8 cellular contexts compared by ENCODE assay signal in the genomic region with DNA sequence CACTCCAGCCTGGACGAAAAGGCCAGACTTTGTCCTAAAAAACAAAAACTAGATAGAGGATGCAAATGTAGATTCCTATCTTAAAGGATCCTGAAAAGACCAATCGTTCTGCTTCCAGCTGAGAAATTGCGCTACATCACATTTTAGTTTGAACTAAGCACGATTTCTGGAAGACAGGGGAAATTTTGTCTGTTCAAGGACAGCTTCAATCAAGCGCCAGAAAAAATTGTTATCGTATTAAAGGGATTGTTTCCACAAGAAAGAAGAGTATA. TPM values are rescaled to one million over a fixed set of nuclear protein-coding genes. Genes with fewer than 3 reads are reported as not detected.
A peak's percentile ranks its signal among the peaks of the same experiment; 100 is the strongest.
DNase-seq lines count a peak whose midpoint lies in the region; ATAC-seq and TF ChIP-seq lines count a peak whose summit lies in the region.

No MANE protein-coding gene starts in this region.

- DNase-seq in activated CD4-positive, alpha-beta T cell treated with anti-CD3 and anti-CD28 coated beads, Interleukin-2, amount 10 ng/mL, durations not matched to agents 24 days and 14 days = no peak
- no peak for DNase-seq in activated CD4-positive, alpha-beta T cell treated with anti-CD3 and anti-CD28 coated beads, Interleukin-2, amount 50 U/mL, for 4 hours
- DNase-seq in ascending aorta (ENCODE audit: low spot score in 2 of 2) (no peak), kidney epithelial cell (ENCODE audit: low read depth) (no peak), HK-2 (ENCODE audit: unreplicated experiment) (no peak)

- peaks cover 11% of the 10 kb centered on the region for H3K36me3 Mint-ChIP-seq in activated CD4-positive, alpha-beta T cell treated with anti-CD3 and anti-CD28 coated beads, Interleukin-2, amount 10 ng/mL, durations not matched to agents 24 days and 14 days (ENCODE audit: low read depth)

- peaks cover 27% of the 10 kb centered on the region for H3K4me1 Mint-ChIP-seq in activated CD4-positive, alpha-beta T cell treated with anti-CD3 and anti-CD28 coated beads, Interleukin-2, amount 10 ng/mL, durations not matched to agents 24 days and 14 days

- no peaks in the 10 kb centered on the region for H3K9me3 Mint-ChIP-seq in activated CD4-positive, alpha-beta T cell treated with anti-CD3 and anti-CD28 coated beads, Interleukin-2, amount 10 ng/mL, durations not matched to agents 24 days and 14 days

- no peak for TF ChIP-seq CTCF in ascending aorta (IDR thresholded peaks at IDR 0.05)
- no peak for TF ChIP-seq CTCF in kidney epithelial cell (IDR thresholded peaks at IDR 0.05; ENCODE audit: insufficient read depth, low read length, poor library complexity, severe bottlenecking)

- H3K4me1 ChIP-seq in ascending aorta = peaks cover 0 to 11% of the 10 kb centered on the region in 2 donors

- peaks cover 0 to 4% of the 10 kb centered on the region in 2 donors for H3K9me3 ChIP-seq in ascending aorta

- H3K27ac Mint-ChIP-seq in activated CD4-positive, alpha-beta T cell treated with anti-CD3 and anti-CD28 coated beads, Interleukin-2, amount 10 ng/mL, durations not matched to agents 24 days and 14 days = no peak overlapping the region

- H3K4me3 ChIP-seq in ascending aorta (peak overlapping the region; percentile 69), kidney epithelial cell (ENCODE audit: low read depth, low read length) (peak overlapping the region; percentile 58)

- H3K4me3 Mint-ChIP-seq in activated CD4-positive, alpha-beta T cell treated with anti-CD3 and anti-CD28 coated beads, Interleukin-2, amount 10 ng/mL, durations not matched to agents 24 days and 14 days = peak overlapping the region; percentile 93

- H3K27me3 ChIP-seq in ascending aorta (no peaks in the 10 kb centered on the region), kidney epithelial cell (ENCODE audit: control insufficient read depth, insufficient read depth, low read length) (no peaks in the 10 kb centered on the region)

- H3K27ac ChIP-seq in ascending aorta (peak overlapping the region; percentile 86 to 89), temporal lobe (ENCODE audit: low read depth, low read length) (peak overlapping the region; percentile 84)

- peaks cover 8% of the 10 kb centered on the region for H3K27me3 Mint-ChIP-seq in activated CD4-positive, alpha-beta T cell treated with anti-CD3 and anti-CD28 coated beads, Interleukin-2, amount 10 ng/mL, durations not matched to agents 24 days and 14 days

- ATAC-seq in GM19452 (IDR thresholded peaks at IDR 0.05; ENCODE audit: unreplicated experiment) (no peak), HG03108 (IDR thresholded peaks at IDR 0.05; ENCODE audit: unreplicated experiment) (no peak)

- intact Hi-C loops in activated CD4-positive, alpha-beta T cell treated with anti-CD3 and anti-CD28 coated beads, Interleukin-2, amount 10 ng/mL, durations not matched to agents 24 days and 14 days (cut with micrococcal nuclease) = loop anchor here (1.0 kb wide), 1 partner anchor 31 kb away; the partner anchor contains the start of gene NUDT9
- intact Hi-C loops in ascending aorta (cut with DNase I) = loop anchor here (1.0 kb wide), 1 partner anchor 31 kb away; the partner anchor contains the start of gene NUDT9

- H3K36me3 ChIP-seq in ascending aorta (no peaks in the 10 kb centered on the region), kidney epithelial cell (ENCODE audit: control insufficient read depth, insufficient read depth, low read length) (no peaks in the 10 kb centered on the region)

RNA-seq across cellular contexts. Expression of gene HSD17B11, which starts 0.7 kb away (rescaled TPM):
- 12.1 and 13.0 TPM in 2 replicates for total RNA-seq in activated CD4-positive, alpha-beta T cell treated with anti-CD3 and anti-CD28 coated beads, Interleukin-2, amount 10 ng/mL, durations not matched to agents 24 days and 14 days
- total RNA-seq in ascending aorta (29.8 TPM), kidney epithelial cell (12.9 and 14.4 TPM in 2 replicates), temporal lobe (32.0 TPM)

RNA-seq across cellular contexts. Expression of gene NUDT9, which starts 30.7 kb away (rescaled TPM):
- total RNA-seq in activated CD4-positive, alpha-beta T cell treated with anti-CD3 and anti-CD28 coated beads, Interleukin-2, amount 10 ng/mL, durations not matched to agents 24 days and 14 days = 16.5 and 17.4 TPM in 2 replicates
- 35.9 TPM for total RNA-seq in ascending aorta
- total RNA-seq in kidney epithelial cell = 22.3 and 26.6 TPM in 2 replicates
- total RNA-seq in temporal lobe = 20.4 TPM
